In the genomic region with DNA sequence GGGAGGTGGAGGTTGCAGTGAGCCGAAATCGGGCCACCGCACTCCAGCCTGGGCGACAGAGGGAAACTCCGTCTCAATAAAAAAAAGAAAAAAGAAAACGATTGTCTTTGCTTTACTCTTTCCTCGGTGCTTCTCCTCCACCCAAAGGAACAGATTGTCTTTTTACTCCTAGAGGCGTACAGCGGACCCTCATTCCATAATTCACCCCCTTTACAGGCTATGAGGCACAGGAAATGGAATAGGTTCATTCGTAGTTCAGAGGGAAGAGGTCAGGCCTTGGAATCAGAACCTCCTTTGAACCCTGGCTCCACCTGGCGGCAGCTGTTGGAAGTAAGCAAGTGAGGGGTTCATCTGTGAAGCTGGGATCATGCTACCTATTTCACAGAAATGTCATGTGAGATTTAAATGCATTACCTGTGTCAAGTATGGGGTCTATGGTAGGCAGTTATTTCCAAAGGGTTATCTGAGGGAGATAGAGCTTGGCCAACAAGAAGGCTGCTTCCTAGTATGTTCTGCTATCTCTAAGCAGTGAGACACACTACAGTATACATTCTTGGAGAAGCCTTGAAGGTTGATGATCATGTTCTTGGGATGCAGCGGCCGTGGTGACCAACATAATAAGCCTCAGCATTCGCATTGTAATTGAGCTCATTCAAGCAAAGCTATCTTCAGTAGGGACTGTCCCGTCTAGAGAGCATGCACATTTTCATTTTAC, we compare ENCODE assay signal across 8 cellular contexts. TPM values are rescaled to one million over a fixed set of nuclear protein-coding genes. Genes with fewer than 3 reads are reported as not detected.
DNase-seq lines count a peak whose midpoint lies in the region; ATAC-seq and TF ChIP-seq lines count a peak whose summit lies in the region.

No MANE protein-coding gene starts in this region.

- DNase-seq in C1 segment of cervical spinal cord (lab: John Stamatoyannopoulos, UW) (peak; percentile 6 to 80 (median 49)), NCI-H510A (lab: John Stamatoyannopoulos, UW) (peak; percentile 30), choroid plexus epithelial cell (ENCODE audit: low read depth) (peak; percentile 82), lung (ENCODE audit: low spot score) (peak; percentile 89)
- peak; percentile 95 for DNase-seq in activated CD4-positive, alpha-beta T cell treated with anti-CD3 and anti-CD28 coated beads for 36 hours
- DNase-seq in stimulated activated CD4-positive, alpha-beta T cell treated with anti-CD3 and anti-CD28 coated beads, TNF-alpha, amount 100 ng/mL, for 24 hours (ENCODE audit: low read depth in 3 of 3) = peak; percentile 74 to 92 (median 90)

- H3K4me1 ChIP-seq in HEK293 (ENCODE audit: control insufficient read depth, insufficient read depth, low read length) (no peaks in the 10 kb centered on the region), lung (ENCODE audit: control insufficient read depth in 2 of 2, insufficient read depth in 2 of 2, low read length in 2 of 2) (no peaks in the 10 kb centered on the region)

- no peak overlapping the region for H3K4me3 ChIP-seq in HEK293 (ENCODE audit: low read depth, low read length)
- peak overlapping the region; percentile 32 for H3K4me3 ChIP-seq in choroid plexus epithelial cell (ENCODE audit: low read depth, low read length)
- H3K4me3 ChIP-seq in lung = no peak overlapping the region

- H3K9me3 ChIP-seq in HEK293 (ENCODE audit: control insufficient read depth, insufficient read depth, low read depth, low read length) (no peaks in the 10 kb centered on the region), lung (ENCODE audit: control insufficient read depth in 2 of 2, insufficient read depth in 1 of 2, low read length in 1 of 2) (no peaks in the 10 kb centered on the region)

- H3K27me3 Mint-ChIP-seq in activated CD4-positive, alpha-beta T cell treated with anti-CD3 and anti-CD28 coated beads for 36 hours = no peaks in the 10 kb centered on the region

- H3K4me1 Mint-ChIP-seq in activated CD4-positive, alpha-beta T cell treated with anti-CD3 and anti-CD28 coated beads for 36 hours = peaks cover 14% of the 10 kb centered on the region

- peak overlapping the region; percentile 82 for H3K27ac Mint-ChIP-seq in activated CD4-positive, alpha-beta T cell treated with anti-CD3 and anti-CD28 coated beads for 36 hours

- H3K27me3 ChIP-seq in lung (ENCODE audit: control insufficient read depth, insufficient read depth) = no peaks in the 10 kb centered on the region

- peak; percentile 93 for ATAC-seq in activated CD4-positive, alpha-beta T cell treated with anti-CD3 and anti-CD28 coated beads for 36 hours
- peak; percentile 79 for ATAC-seq in lung (ENCODE audit: insufficient read depth, low FRiP score)
- no peak for ATAC-seq in HG03565 (IDR thresholded peaks at IDR 0.05; ENCODE audit: unreplicated experiment)

- H3K36me3 Mint-ChIP-seq in activated CD4-positive, alpha-beta T cell treated with anti-CD3 and anti-CD28 coated beads for 36 hours (ENCODE audit: low read depth) = peaks cover under 1% of the 10 kb centered on the region

- intact Hi-C loops in activated CD4-positive, alpha-beta T cell treated with anti-CD3 and anti-CD28 coated beads for 36 hours (cut with DNase I, micrococcal nuclease) = loop anchor here in 1 of 2 experiments (1.0 kb wide), 1 partner anchor 198 kb away; the partner anchor contains the start of gene DCTPP1

- TF ChIP-seq CTCF in HEK293 (tag by site-specific recombination; IDR thresholded peaks at IDR 0.05) (peak; percentile 83), choroid plexus epithelial cell (conservative IDR thresholded peaks at IDR 0.05; ENCODE audit: low read depth, low read length) (peak; percentile 97), lung (IDR thresholded peaks at IDR 0.05; ENCODE audit: control extremely low read depth, extremely low read depth) (peak; percentile 89)

- WGBS in lung, 2 donors = 31 to 40% methylated on average over 15 of the region's 15 CpGs

- CTCF ChIA-PET in HEK293 (lab: Yijun Ruan, JAX) = interaction anchor here (0.6 to 6.6 kb wide), 38 partner anchors 9 to 566 kb away, joined by 3 to 79 read pairs (median 5); partner anchors contain the start of genes DCTPP1, PRR14, TBX6 and ZNF689
- CTCF ChIA-PET in activated CD4-positive, alpha-beta T cell treated with anti-CD3 and anti-CD28 coated beads for 36 hours (lab: Charles Lee) = interaction anchor here (0.9 to 4.7 kb wide), 22 partner anchors 9 to 221 kb away, joined by 3 to 30 read pairs (median 5); partner anchors contain the start of genes DCTPP1, PRR14 and ZNF688

- no peaks in the 10 kb centered on the region for H3K36me3 ChIP-seq in HEK293 (ENCODE audit: control insufficient read depth in 2 of 2, insufficient read depth in 1 of 2, low read length in 2 of 2)
- no peaks in the 10 kb centered on the region for H3K36me3 ChIP-seq in lung (ENCODE audit: control insufficient read depth in 2 of 2, insufficient read depth in 2 of 2, low read length in 2 of 2)

- no peak overlapping the region for H3K27ac ChIP-seq in HEK293 (ENCODE audit: extremely low read depth, low read depth, low read length)
- peak overlapping the region in 1 of 2 donors; percentile 66 for H3K27ac ChIP-seq in lung (ENCODE audit: low read depth in 1 of 2, low read length in 1 of 2)

- H3K9me3 Mint-ChIP-seq in activated CD4-positive, alpha-beta T cell treated with anti-CD3 and anti-CD28 coated beads for 36 hours (ENCODE audit: low read depth) = no peaks in the 10 kb centered on the region

- POLR2A ChIA-PET in HEK293 (lab: Yijun Ruan, JAX) = interaction anchor here (0.6 to 2.0 kb wide), 3 partner anchors 19 to 164 kb away, joined by 3 to 7 read pairs (median 3); partner anchors contain the start of gene ZNF689
- POLR2A ChIA-PET in activated CD4-positive, alpha-beta T cell treated with anti-CD3 and anti-CD28 coated beads for 36 hours (lab: Charles Lee) = interaction anchor here (0.6 to 1.3 kb wide), 5 partner anchors 174 to 509 kb away, joined by 3 to 5 read pairs (median 3); partner anchors contain the start of genes CORO1A and DCTPP1

- H3K4me3 Mint-ChIP-seq in activated CD4-positive, alpha-beta T cell treated with anti-CD3 and anti-CD28 coated beads for 36 hours = peak overlapping the region; percentile 58

TF ChIP-seq in HEK293, 187 proteins besides CTCF, POLR2A, EP300 and RAD21 (continues in another document):
- no peak for TF ChIP-seq ZBTB49 (tag by site-specific recombination; IDR thresholded peaks at IDR 0.05; ENCODE audit: low read depth)
- TF ChIP-seq, protein P1, sequence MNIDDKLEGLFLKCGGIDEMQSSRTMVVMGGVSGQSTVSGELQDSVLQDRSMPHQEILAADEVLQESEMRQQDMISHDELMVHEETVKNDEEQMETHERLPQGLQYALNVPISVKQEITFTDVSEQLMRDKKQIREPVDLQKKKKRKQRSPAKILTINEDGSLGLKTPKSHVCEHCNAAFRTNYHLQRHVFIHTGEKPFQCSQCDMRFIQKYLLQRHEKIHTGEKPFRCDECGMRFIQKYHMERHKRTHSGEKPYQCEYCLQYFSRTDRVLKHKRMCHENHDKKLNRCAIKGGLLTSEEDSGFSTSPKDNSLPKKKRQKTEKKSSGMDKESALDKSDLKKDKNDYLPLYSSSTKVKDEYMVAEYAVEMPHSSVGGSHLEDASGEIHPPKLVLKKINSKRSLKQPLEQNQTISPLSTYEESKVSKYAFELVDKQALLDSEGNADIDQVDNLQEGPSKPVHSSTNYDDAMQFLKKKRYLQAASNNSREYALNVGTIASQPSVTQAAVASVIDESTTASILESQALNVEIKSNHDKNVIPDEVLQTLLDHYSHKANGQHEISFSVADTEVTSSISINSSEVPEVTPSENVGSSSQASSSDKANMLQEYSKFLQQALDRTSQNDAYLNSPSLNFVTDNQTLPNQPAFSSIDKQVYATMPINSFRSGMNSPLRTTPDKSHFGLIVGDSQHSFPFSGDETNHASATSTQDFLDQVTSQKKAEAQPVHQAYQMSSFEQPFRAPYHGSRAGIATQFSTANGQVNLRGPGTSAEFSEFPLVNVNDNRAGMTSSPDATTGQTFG (tag by site-specific recombination; IDR thresholded peaks at IDR 0.05; ENCODE audit: borderline replicate concordance) = no peak
- TF ChIP-seq ZNF658 (tag by site-specific recombination; IDR thresholded peaks at IDR 0.05) = no peak
- no peak for TF ChIP-seq ZNF114 (tag by site-specific recombination; IDR thresholded peaks at IDR 0.05)

RNA-seq across cellular contexts. Expression of gene ZNF689, which starts 18.6 kb away (rescaled TPM):
- total RNA-seq in activated CD4-positive, alpha-beta T cell treated with anti-CD3 and anti-CD28 coated beads for 36 hours = 10 to 100 TPM in 1 of 2 experiments, 1 to 10 TPM in 1; 9.0 to 10.7 TPM
- 1 to 10 TPM; 4.4 to 9.5 TPM for total RNA-seq in lung
- 1 to 10 TPM; 3.0 to 5.1 TPM for polyA plus RNA-seq in lung

RNA-seq across cellular contexts. Expression of gene PRR14, which starts 22.0 kb away (rescaled TPM):
- 10 to 100 TPM; 76.8 to 77.8 TPM for total RNA-seq in activated CD4-positive, alpha-beta T cell treated with anti-CD3 and anti-CD28 coated beads for 36 hours
- total RNA-seq in lung = 10 to 100 TPM; 16.0 to 60.3 TPM
- polyA plus RNA-seq in lung = 10 to 100 TPM; 44.7 to 63.2 TPM

RNA-seq across cellular contexts. Expression of gene FBRS, which starts 29.4 kb away (rescaled TPM):
- total RNA-seq in activated CD4-positive, alpha-beta T cell treated with anti-CD3 and anti-CD28 coated beads for 36 hours = 100 to 1,000 TPM in 1 of 2 experiments, 10 to 100 TPM in 1; 84.7 to 111 TPM
- total RNA-seq in lung = 10 to 100 TPM; 32.1 to 80.8 TPM
- 10 to 100 TPM; 55.4 to 55.7 TPM for polyA plus RNA-seq in lung

RNA-seq across cellular contexts. Expression of gene ZNF785, which starts 43.3 kb away (rescaled TPM):
- 10 to 100 TPM in 1 of 2 experiments, 1 to 10 TPM in 1; 9.2 to 10.8 TPM for total RNA-seq in activated CD4-positive, alpha-beta T cell treated with anti-CD3 and anti-CD28 coated beads for 36 hours
- 10 to 100 TPM; 13.9 to 15.5 TPM for total RNA-seq in lung
- polyA plus RNA-seq in lung = 1 to 10 TPM; 4.0 to 5.5 TPM

RNA-seq across cellular contexts. Expression of gene ZNF688, which starts 57.3 kb away (rescaled TPM):
- 1 to 10 TPM; 7.1 to 9.1 TPM for total RNA-seq in activated CD4-positive, alpha-beta T cell treated with anti-CD3 and anti-CD28 coated beads for 36 hours
- total RNA-seq in lung = 10 to 100 TPM in 1 of 2 donors, 1 to 10 TPM in 1; 8.6 to 22.6 TPM
- 10 to 100 TPM; 10.5 to 23.3 TPM for polyA plus RNA-seq in lung

Comparison
In these comparisons a context has a peak if more than half of its experiments do, and no peak if none do; other contexts are left out.
1. DNase-seq: peak in every context shown above with its lines; median percentile 95 in activated CD4-positive, alpha-beta T cell treated with anti-CD3 and anti-CD28 coated beads for 36 hours; 90 in stimulated activated CD4-positive, alpha-beta T cell treated with anti-CD3 and anti-CD28 coated beads, TNF-alpha, amount 100 ng/mL, for 24 hours; 89 in lung; 82 in choroid plexus epithelial cell; 49 in C1 segment of cervical spinal cord; 30 in NCI-H510A.